In the genomic region with DNA sequence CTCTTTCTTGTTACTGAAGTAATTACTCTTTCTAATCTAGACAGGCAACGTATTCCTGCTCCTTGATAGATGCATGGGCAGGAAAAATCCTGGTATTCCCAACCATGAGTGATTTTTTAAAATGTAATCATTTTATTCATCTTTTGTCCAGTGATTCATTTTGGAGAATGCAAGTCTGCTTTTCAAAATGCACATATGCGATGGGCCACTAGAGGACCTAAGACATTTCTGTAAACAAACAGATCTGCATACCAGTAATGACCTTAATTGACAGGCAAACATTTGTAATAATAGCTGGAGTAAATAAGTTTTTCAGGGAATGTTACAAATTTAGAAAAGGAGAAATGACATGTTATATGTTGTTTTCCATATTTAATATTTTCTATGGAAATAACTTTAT, we compare ENCODE assay signal across 14 cellular contexts.
DNase-seq lines count a peak whose midpoint lies in the region; TF ChIP-seq lines count a peak whose summit lies in the region.
"Had no signal": no experiment of that assay in that cellular context is flagged by ENCODE, and none has a peak within 500 bp of the region (broad histone marks: within the 10 kb centered on the region; RNA-seq: fewer than 3 reads in every experiment).

No MANE protein-coding gene starts in this region.

- TF ChIP-seq CTCF in cardiac fibroblast (IDR thresholded peaks at IDR 0.05; ENCODE audit: low read depth, low read length) (peak; percentile 69), nephron (IDR thresholded peaks at IDR 0.05; ENCODE audit: unreplicated experiment in 3 of 3) (peak; percentile 15 to 18 (median 15)), GM13976 (IDR thresholded peaks at IDR 0.05; ENCODE audit: borderline replicate concordance, control extremely low read depth, extremely low read depth, insufficient read depth, missing control alignments) (no peak), Caco-2 (IDR thresholded peaks at IDR 0.05; ENCODE audit: insufficient read depth in 1 of 2, low read depth in 1 of 2, low read length in 1 of 2, severe bottlenecking in 1 of 2, unreplicated experiment in 1 of 2) (peak in 1 of 2 experiments; percentile 19)

- no peak overlapping the region for H3K27ac Mint-ChIP-seq in nephron
- H3K27ac Mint-ChIP-seq in Caco-2 (ENCODE audit: unreplicated experiment) = no peak overlapping the region
- H3K27ac Mint-ChIP-seq: activated CD4-positive, alpha-beta T cell treated with anti-CD3 and anti-CD28 coated beads, Interleukin-2, amount 10 ng/mL, durations not matched to agents 24 days and 14 days; T-helper 1 cell treated with Interleukin-12 subunit alpha and Interleukin-12 subunit beta and Interleukin-4 antibody, amounts not matched to agents 30 μg/mL and 1 μg/mL, for 36 hours had no signal

- H3K4me3 Mint-ChIP-seq in nephron = no peak overlapping the region
- no peak overlapping the region for H3K4me3 Mint-ChIP-seq in Caco-2 (ENCODE audit: unreplicated experiment)
- H3K4me3 Mint-ChIP-seq: activated CD4-positive, alpha-beta T cell treated with anti-CD3 and anti-CD28 coated beads, Interleukin-2, amount 10 ng/mL, durations not matched to agents 24 days and 14 days; activated T-cell treated with anti-CD3 and anti-CD28 coated beads, Interleukin-2, amount 50 U/mL, for 4 hours; T-helper 1 cell treated with Interleukin-12 subunit alpha and Interleukin-12 subunit beta and Interleukin-4 antibody, amounts not matched to agents 30 μg/mL and 1 μg/mL, for 36 hours had no signal

- no peaks in the 10 kb centered on the region for H3K9me3 ChIP-seq in Caco-2
- H3K9me3 ChIP-seq: A549 had no signal

- POLR2A ChIA-PET in Caco-2 (lab: Charles Lee) = no interaction called here
- POLR2A ChIA-PET in HEK293T (lab: Yijun Ruan, JAX) = no interaction called here

- H3K4me3 ChIP-seq in cardiac fibroblast (replicated peaks in 1 of 2; ENCODE audit: low read depth in 2 of 2, low read length in 2 of 2) (no peak overlapping the region), Caco-2 (ENCODE audit: low read depth, low read length) (no peak overlapping the region)
- H3K4me3 ChIP-seq: A549 had no signal

- BruUV-seq in Caco-2 (replicated peaks; lab: Mats Ljungman, UMichigan) = no TSS peak

- H3K36me3 ChIP-seq in Caco-2 (ENCODE audit: control insufficient read depth, insufficient read depth, low read length) = no peaks in the 10 kb centered on the region

- in situ Hi-C loops in GM13976 (cut with MboI; ENCODE audit: low sequenced_read_pairs, unreplicated experiment) = no loop called here

- no peaks in the 10 kb centered on the region for H3K4me1 ChIP-seq in Caco-2
- H3K4me1 ChIP-seq: A549, parathyroid adenoma had no signal

- H3K36me3 Mint-ChIP-seq in nephron (ENCODE audit: low read depth) = no peaks in the 10 kb centered on the region
- H3K36me3 Mint-ChIP-seq in Caco-2 (ENCODE audit: insufficient read depth, unreplicated experiment) = no peaks in the 10 kb centered on the region

- no peaks in the 10 kb centered on the region for H3K4me1 Mint-ChIP-seq in nephron
- no peaks in the 10 kb centered on the region for H3K4me1 Mint-ChIP-seq in Caco-2 (ENCODE audit: low read depth, unreplicated experiment)
- H3K4me1 Mint-ChIP-seq: activated CD4-positive, alpha-beta T cell treated with anti-CD3 and anti-CD28 coated beads, Interleukin-2, amount 10 ng/mL, durations not matched to agents 24 days and 14 days had no signal

- H3K9me3 Mint-ChIP-seq in nephron = no peaks in the 10 kb centered on the region
- H3K9me3 Mint-ChIP-seq in Caco-2 (ENCODE audit: unreplicated experiment) = no peaks in the 10 kb centered on the region
- H3K9me3 Mint-ChIP-seq: activated CD4-positive, alpha-beta T cell treated with anti-CD3 and anti-CD28 coated beads, Interleukin-2, amount 10 ng/mL, durations not matched to agents 24 days and 14 days had no signal

- CTCF ChIA-PET in Caco-2 (lab: Charles Lee) (no interaction called here), HEK293T (lab: Yijun Ruan, JAX) (no interaction called here)

- no peaks in the 10 kb centered on the region for H3K27me3 ChIP-seq in Caco-2 (replicated peaks; ENCODE audit: control insufficient read depth, insufficient read depth, low read length)

- DNase-seq in NCI-H146 (lab: John Stamatoyannopoulos, UW) = peak; percentile 10
- no peak for DNase-seq in NCI-H146 treated with DMSO at 0.1 percent for 48 hours (lab: John Stamatoyannopoulos, UW; ENCODE audit: unreplicated experiment)
- peak; percentile 69 for DNase-seq in NCI-H69 (lab: John Stamatoyannopoulos, UW)
- peak; percentile 56 to 64 for DNase-seq in cardiac fibroblast (ENCODE audit: low read depth in 2 of 2)
- no peak for DNase-seq in GM13976 (ENCODE audit: low spot score)
- DNase-seq in Caco-2 = no peak
- DNase-seq in HEK293T (ENCODE audit: extremely low spot score) = no peak
- DNase-seq: activated CD4-positive, alpha-beta T cell treated with anti-CD3 and anti-CD28 coated beads, Interleukin-2, amount 10 ng/mL, durations not matched to agents 24 days and 14 days; activated T-cell treated with anti-CD3 and anti-CD28 coated beads, Interleukin-2, amount 50 U/mL, for 4 hours; amniotic stem cell had no signal

- H3K27me3 Mint-ChIP-seq in nephron (ENCODE audit: low read depth) (no peaks in the 10 kb centered on the region), Caco-2 (ENCODE audit: insufficient read depth, unreplicated experiment) (peaks cover 3% of the 10 kb centered on the region)
- H3K27me3 Mint-ChIP-seq: activated CD4-positive, alpha-beta T cell treated with anti-CD3 and anti-CD28 coated beads, Interleukin-2, amount 10 ng/mL, durations not matched to agents 24 days and 14 days had no signal

- intact Hi-C loops in Caco-2 (cut with micrococcal nuclease; ENCODE audit: unreplicated experiment) = loop anchor here (10.0 kb wide), 1 partner anchor 267 kb away; no protein-coding TSS in a partner anchor

TF ChIP-seq in HEK293T, 16 proteins besides CTCF, POLR2A, EP300 and RAD21:
- no peak for TF ChIP-seq ARNT (IDR thresholded peaks at IDR 0.05)
- TF ChIP-seq LEF1 (IDR thresholded peaks at IDR 0.05; ENCODE audit: borderline replicate concordance) = no peak
- TF ChIP-seq ELF4 (IDR thresholded peaks at IDR 0.05) = no peak

Comparison
In these comparisons a context has a peak if more than half of its experiments do, and no peak if none do; other contexts are left out.
1. DNase-seq: peak in NCI-H146 (single experiment), NCI-H69 (single experiment) and cardiac fibroblast (2 of 2); none in NCI-H146 treated with DMSO at 0.1 percent for 48 hours (single experiment), GM13976 (single experiment), Caco-2 (0 of 2) and HEK293T (single experiment).